Comparison of ENCODE assay signal across 23 cellular contexts in genomic region chr6:109874086-109874485, GRCh38.
"Had no signal": no experiment of that assay in that cellular context is flagged by ENCODE, and none has a peak within 500 bp of the region (broad histone marks: within the 10 kb centered on the region; RNA-seq: fewer than 3 reads in every experiment).

No MANE protein-coding gene starts in this region.

- ATAC-seq: K562, T-cell had no signal

- FAIRE-seq: HTR-8/SVneo, K562, RCC 7860 had no signal

- H3K9me3 ChIP-seq: SK-N-SH had no signal

- DNase-seq: MV-4-11, NCI-H1048, NCI-H1105, NCI-H1436 treated with DMSO at 0.1 percent for 48 hours, NCI-H1694, NCI-H187 treated with DMSO at 0.1 percent for 48 hours, NCI-H2029 treated with DMSO at 0.1 percent for 48 hours, NCI-H2171, NCI-H226, NCI-H446 treated with DMSO at 0.1 percent for 48 hours, NCI-H510A treated with DMSO at 0.1 percent for 48 hours, NCI-H526, NCI-H82, SHP77, SK-N-SH, SW 1271, T-cell had no signal

- H3K27ac ChIP-seq: HL-60, KMS-11, RWPE1 had no signal

- H3K4me3 ChIP-seq: K562 had no signal

- H3K9ac ChIP-seq: KMS-11, SK-N-SH had no signal

- H3K4me2 ChIP-seq: KMS-11, SK-N-SH had no signal
